In genomic region chr2:24490674-24491625, GRCh38 we compare ENCODE assay signal across 8 cellular contexts. TPM values are rescaled to one million over a fixed set of nuclear protein-coding genes. Genes with fewer than 3 reads are reported as not detected.
DNase-seq lines count a peak whose midpoint lies in the region; ATAC-seq and TF ChIP-seq lines count a peak whose summit lies in the region.

Gene NCOA1, plus strand, starts transcription at chr2:24491254. Its CDS starts 167,424 bp downstream, at chr2:24658678.

- peak within 1 kb of the TSS; percentile 92 to 100 (median 96) for H3K27ac Mint-ChIP-seq in brain

- no peaks in the 10 kb centered on the region for H3K9me3 ChIP-seq in iPS-18a (ENCODE audit: control insufficient read depth, low read depth, low read length)
- H3K9me3 ChIP-seq in skeletal muscle satellite cell (replicated peaks; ENCODE audit: low read length), result no peaks in the 10 kb centered on the region

- H3K4me3 ChIP-seq in iPS-18a (ENCODE audit: low read length) (peak within 1 kb of the TSS; percentile 73), skeletal muscle satellite cell (ENCODE audit: low read length) (peak within 1 kb of the TSS; percentile 85)

- H3K27me3 ChIP-seq in iPS-18a (ENCODE audit: control insufficient read depth, insufficient read depth, low read length) (peaks cover 28% of the 10 kb centered on the region), skeletal muscle satellite cell (ENCODE audit: control insufficient read depth, insufficient read depth, low read length) (no peaks in the 10 kb centered on the region)

- no peak within 1 kb of the TSS for H3K27ac ChIP-seq in iPS-18a (ENCODE audit: low read length)

- H3K36me3 Mint-ChIP-seq in brain, result no peaks in the 10 kb centered on the region

- H3K4me2 ChIP-seq in skeletal muscle satellite cell (ENCODE audit: low read length), result peak within 1 kb of the TSS; percentile 88

- TF ChIP-seq CTCF in brain (conservative IDR thresholded peaks at IDR 0.05), result peak in 1 of 2 experiments; percentile 29

- H3K4me1 Mint-ChIP-seq in brain, result peaks cover 56% of the 10 kb centered on the region

- no peaks in the 10 kb centered on the region for H3K9me3 Mint-ChIP-seq in brain

- no peaks in the 10 kb centered on the region for H3K36me3 ChIP-seq in iPS-18a (ENCODE audit: control insufficient read depth, low read depth, low read length)
- no peaks in the 10 kb centered on the region for H3K36me3 ChIP-seq in skeletal muscle satellite cell (ENCODE audit: insufficient read depth, low read length)

- H3K9ac ChIP-seq in iPS-18a (ENCODE audit: low read length), result peak within 1 kb of the TSS; percentile 51
- H3K9ac ChIP-seq in skeletal muscle satellite cell (ENCODE audit: low read depth, low read length), result peak within 1 kb of the TSS; percentile 87

- peak within 1 kb of the TSS; percentile 90 to 98 (median 95) for H3K4me3 Mint-ChIP-seq in brain

- peaks cover 17% of the 10 kb centered on the region for H3K4me1 ChIP-seq in iPS-18a (ENCODE audit: control insufficient read depth, low read depth, low read length)
- H3K4me1 ChIP-seq in skeletal muscle satellite cell (ENCODE audit: control insufficient read depth, insufficient read depth, low read length), result peaks cover 20% of the 10 kb centered on the region

- ATAC-seq in GM18520 (IDR thresholded peaks at IDR 0.05; ENCODE audit: unreplicated experiment) (peak; percentile 42), HG03060 (IDR thresholded peaks at IDR 0.05; ENCODE audit: low read depth, unreplicated experiment) (peak; percentile 40)

- peaks cover 9% of the 10 kb centered on the region for H3K27me3 Mint-ChIP-seq in brain

- DNase-seq in 8988T (peak; percentile 93), NCI-H2107 treated with DMSO at 0.1 percent for 48 hours (lab: John Stamatoyannopoulos, UW; ENCODE audit: unreplicated experiment) (peak; percentile 64), UCSD-AML1 (lab: John Stamatoyannopoulos, UW; ENCODE audit: unreplicated experiment) (peak; percentile 92)

RNA-seq across cellular contexts. Expression of gene NCOA1, which starts in this region (rescaled TPM):
- polyA plus RNA-seq in brain (ENCODE audit: insufficient read depth, low read depth, low replicate concordance), result 37.4 TPM
- total RNA-seq in skeletal muscle satellite cell (2012; rRNA removed), result 9.6 and 11.2 TPM in 2 replicates
